In genomic region chr4:4870493-4871266, GRCh38 we compare ENCODE assay signal across 20 cellular contexts. TPM values are rescaled to one million over a fixed set of nuclear protein-coding genes. Genes with fewer than 3 reads are reported as not detected.
DNase-seq lines count a peak whose midpoint lies in the region; ATAC-seq, FAIRE-seq and TF ChIP-seq lines count a peak whose summit lies in the region.
"Had no signal": no experiment of that assay in that cellular context is flagged by ENCODE, and none has a peak within 500 bp of the region (broad histone marks: within the 10 kb centered on the region; RNA-seq: fewer than 3 reads in every experiment).

No MANE protein-coding gene starts in this region.

- H3K4me1 Mint-ChIP-seq in H9 (peaks cover 16 to 48% of the 10 kb centered on the region in 2 experiments), mesothelial cell of epicardium (peaks cover 59% of the 10 kb centered on the region)

- no peak for TF ChIP-seq CTCF in A549 (IDR thresholded peaks at IDR 0.05)
- no peak for TF ChIP-seq CTCF in H9 (conservative IDR thresholded peaks at IDR 0.05)
- TF ChIP-seq CTCF in mesothelial cell of epicardium (IDR thresholded peaks at IDR 0.05; ENCODE audit: unreplicated experiment), result no peak
- no peak for TF ChIP-seq CTCF in upper lobe of right lung (IDR thresholded peaks at IDR 0.05)
- no peak for TF ChIP-seq CTCF in spleen (IDR thresholded peaks at IDR 0.05 in 8 of 11, conservative IDR thresholded peaks at IDR 0.05 in 3 of 11)

- CTCF ChIA-PET in A549 (lab: Yijun Ruan, JAX), result no interaction called here

- no peak overlapping the region for H2BK20ac ChIP-seq in H9 (ENCODE audit: low read depth, low read length, poor library complexity, severe bottlenecking)

- no peak overlapping the region for H3K9ac ChIP-seq in H9 (ENCODE audit: extremely low read depth, insufficient read length, low read length)
- no peak overlapping the region for H3K9ac ChIP-seq in adipocyte (ENCODE audit: low read length)

- no peak overlapping the region for H4K8ac ChIP-seq in H9 (replicated peaks; ENCODE audit: insufficient read length, low read depth, low read length)

- H3K27ac Mint-ChIP-seq in H9 (no peak overlapping the region), mesothelial cell of epicardium (no peak overlapping the region)
- H3K27ac Mint-ChIP-seq: effector memory CD8-positive, alpha-beta T cell had no signal

- H3K36me3 Mint-ChIP-seq in H9 (ENCODE audit: insufficient read depth in 1 of 3, low read depth in 3 of 3) (peaks cover 0 to 2% (median 0%) of the 10 kb centered on the region in 3 experiments; a peak in 2 of 7 replicates), mesothelial cell of epicardium (no peaks in the 10 kb centered on the region)

- H3K4ac ChIP-seq in H9 (ENCODE audit: low read depth, low read length), result no peak overlapping the region

- H3K79me1 ChIP-seq in H9 (ENCODE audit: insufficient read depth, low read depth, low read length, poor library complexity, severe bottlenecking), result no peaks in the 10 kb centered on the region

- no peak for FAIRE-seq in A549 (lab: Jason Lieb, UNC)

- H2AK5ac ChIP-seq in H9 (ENCODE audit: insufficient read length, low read length), result no peak overlapping the region

- H2BK120ac ChIP-seq in H9 (ENCODE audit: low read depth, low read length, poor library complexity, severe bottlenecking), result no peak overlapping the region

- no peaks in the 10 kb centered on the region for H3K79me2 ChIP-seq in H9 (ENCODE audit: insufficient read depth, low read length)

- H3T11ph ChIP-seq in H9 (ENCODE audit: low read length), result no peak overlapping the region

- no peaks in the 10 kb centered on the region; the same call in 1 of the 2 replicates for H3K27me3 Mint-ChIP-seq in H9 (ENCODE audit: low read depth)
- H3K27me3 Mint-ChIP-seq in mesothelial cell of epicardium (ENCODE audit: low read depth), result peaks cover 71% of the 10 kb centered on the region

- 40% methylated on average over 26 of the region's 29 CpGs for WGBS in A549 (ENCODE audit: missing lambda C conversion rate)
- no CpG with 5 or more reads among the region's 29 CpGs for WGBS in H9 (ENCODE audit: extremely low coverage, insufficient read length, low lambda C conversion rate)
- 6 to 11% (median 10%) methylated on average over 29 of the region's 29 CpGs for WGBS in spleen, 5 donors

- H3K23ac ChIP-seq in H9 (ENCODE audit: insufficient read length, low read depth, low read length), result no peak overlapping the region

- H4K91ac ChIP-seq in H9 (ENCODE audit: insufficient read length, low read depth, low read length), result no peak overlapping the region

- no peaks in the 10 kb centered on the region for H3K23me2 ChIP-seq in H9 (ENCODE audit: insufficient read length, low read depth, low read length, poor library complexity, severe bottlenecking)

- POLR2A ChIA-PET in A549 (lab: Yijun Ruan, JAX), result no interaction called here

- TF ChIP-seq EP300 in A549 (IDR thresholded peaks at IDR 0.05), result no peak

- no peak overlapping the region for H3K14ac ChIP-seq in H9 (ENCODE audit: insufficient read depth, low read length)

- no peak overlapping the region for H2BK15ac ChIP-seq in H9 (ENCODE audit: low read depth, low read length)

- no peak overlapping the region for H3K18ac ChIP-seq in H9 (ENCODE audit: insufficient read length, low read depth, low read length)

- H4K20me1 ChIP-seq in H9 (ENCODE audit: control insufficient read depth, insufficient read depth, insufficient read length), result peaks cover 6% of the 10 kb centered on the region

- peaks cover 2 to 7% of the 10 kb centered on the region in 2 experiments; a peak in 3 of 5 replicates for H3K9me3 Mint-ChIP-seq in H9
- no peaks in the 10 kb centered on the region for H3K9me3 Mint-ChIP-seq in mesothelial cell of epicardium
- H3K9me3 Mint-ChIP-seq: effector memory CD8-positive, alpha-beta T cell had no signal

- TF ChIP-seq POLR2A in A549 (IDR thresholded peaks at IDR 0.05; ENCODE audit: low read length) (no peak), erythroblast (IDR thresholded peaks at IDR 0.05; ENCODE audit: low read length) (no peak), spleen (IDR thresholded peaks at IDR 0.05) (no peak)

- no peak overlapping the region for H2AFZ ChIP-seq in H9 (ENCODE audit: low read length)

- ATAC-seq in A549 (no peak), upper lobe of right lung (no peak), HG02870 (IDR thresholded peaks at IDR 0.05; ENCODE audit: unreplicated experiment) (no peak)
- ATAC-seq: activated CD4-positive, CD25-positive, alpha-beta regulatory T cell treated with anti-CD3 and anti-CD28 coated beads, Interleukin-2, amount 50 U/mL, for 24 hours; effector memory CD8-positive, alpha-beta T cell; naive thymus-derived CD4-positive, alpha-beta T cell had no signal

- no peak overlapping the region for H2BK12ac ChIP-seq in H9 (ENCODE audit: insufficient read length, low read depth, low read length)

- no peak overlapping the region for H4K5ac ChIP-seq in H9 (ENCODE audit: insufficient read length, low read depth, low read length)

- H3K36me3 ChIP-seq in adipocyte (ENCODE audit: control insufficient read depth, insufficient read depth, low read length, severe bottlenecking) (no peaks in the 10 kb centered on the region), upper lobe of right lung (no peaks in the 10 kb centered on the region), spleen (no peaks in the 10 kb centered on the region)
- H3K36me3 ChIP-seq: suprapubic skin had no signal

- no peak for TF ChIP-seq RAD21 in A549 (conservative IDR thresholded peaks at IDR 0.05 in 1 of 2, IDR thresholded peaks at IDR 0.05 in 1 of 2)

- H3K56ac ChIP-seq in H9 (ENCODE audit: insufficient read length, low read depth, low read length), result no peak overlapping the region

- H3K9me3 ChIP-seq in A549, result no peaks in the 10 kb centered on the region
- no peaks in the 10 kb centered on the region for H3K9me3 ChIP-seq in H9 (ENCODE audit: control insufficient read depth, low read depth, low read length)
- H3K9me3 ChIP-seq in adipocyte (ENCODE audit: control insufficient read depth, low read length), result no peaks in the 10 kb centered on the region
- no peaks in the 10 kb centered on the region for H3K9me3 ChIP-seq in upper lobe of right lung
- H3K9me3 ChIP-seq in spleen, result peaks cover 0 to 6% (median 0%) of the 10 kb centered on the region in 8 donors
- H3K9me3 ChIP-seq: suprapubic skin had no signal

- intact Hi-C loops in upper lobe of right lung (cut with DNase I) (no loop called here), spleen (cut with DNase I; ENCODE audit: low total_unique reads) (loop anchor here (10.0 kb wide), 1 partner anchor 386 kb away; no protein-coding TSS in a partner anchor)

- no peak overlapping the region for H3K4me3 ChIP-seq in A549
- peak overlapping the region; percentile 26 for H3K4me3 ChIP-seq in adipocyte (ENCODE audit: low read length)
- no peak overlapping the region for H3K4me3 ChIP-seq in upper lobe of right lung
- H3K4me3 ChIP-seq in spleen, result no peak overlapping the region
- H3K4me3 ChIP-seq: suprapubic skin had no signal

- H3K4me3 Mint-ChIP-seq in H9 (peak overlapping the region in 1 of 2 experiments; percentile 72; a peak in 3 of 5 replicates), mesothelial cell of epicardium (peak overlapping the region; percentile 47)

- H2BK5ac ChIP-seq in H9 (ENCODE audit: insufficient read length, low read length), result no peak overlapping the region

- H3K4me1 ChIP-seq in A549 (peaks cover 6% of the 10 kb centered on the region; the same call in 1 of the 3 replicates), H9 (ENCODE audit: insufficient read depth, low read length) (no peaks in the 10 kb centered on the region), adipocyte (ENCODE audit: control insufficient read depth, insufficient read depth, low read length) (no peaks in the 10 kb centered on the region), upper lobe of right lung (peaks cover 5% of the 10 kb centered on the region), spleen (peaks cover 3 to 63% (median 29%) of the 10 kb centered on the region in 6 donors)
- H3K4me1 ChIP-seq: foreskin keratinocyte had no signal

- H3K27ac ChIP-seq in A549, result no peak overlapping the region
- no peak overlapping the region for H3K27ac ChIP-seq in H9 (ENCODE audit: insufficient read length, low read depth, low read length)
- H3K27ac ChIP-seq in upper lobe of right lung, result no peak overlapping the region
- no peak overlapping the region for H3K27ac ChIP-seq in spleen
- H3K27ac ChIP-seq: foreskin keratinocyte, suprapubic skin had no signal

- DNase-seq in A549 (ENCODE audit: low read depth in 1 of 2, low spot score in 1 of 2) (no peak), H9 (no peak), adipocyte (ENCODE audit: low read depth) (no peak), mesothelial cell of epicardium (ENCODE audit: low spot score in 2 of 2, unreplicated experiment in 2 of 2) (no peak), upper lobe of right lung (no peak), erythroblast (lab: John Stamatoyannopoulos, UW) (no peak), spleen (no peak)
- DNase-seq: central memory CD4-positive, alpha-beta T cell; COR-L47; effector memory CD8-positive, alpha-beta T cell; foreskin keratinocyte; naive thymus-derived CD4-positive, alpha-beta T cell; NCI-H1694; NCI-H510A treated with DMSO at 0.1 percent for 48 hours; SHP77 treated with DMSO at 0.1 percent for 48 hours; stimulated activated CD4-positive, alpha-beta T cell treated with anti-CD3 and anti-CD28 coated beads, Interleukin-1b, Interleukin-23, amount 100 ng/mL, for 48 hours had no signal

- H3K27me3 ChIP-seq in H9 (ENCODE audit: insufficient read depth, low read length) (peaks cover 98% of the 10 kb centered on the region), adipocyte (replicated peaks; ENCODE audit: control insufficient read depth, insufficient read depth, low read length) (peaks cover 27% of the 10 kb centered on the region), upper lobe of right lung (peaks cover 100% of the 10 kb centered on the region), spleen (replicated peaks in 1 of 7) (peaks cover 13 to 100% (median 100%) of the 10 kb centered on the region in 7 donors)

- H3K4me2 ChIP-seq in A549 (peak overlapping the region; percentile 59; the same call in 2 of the 3 replicates), H9 (ENCODE audit: insufficient read depth, insufficient read length, low read length) (peak overlapping the region; percentile 11)

TF ChIP-seq in A549, 52 proteins besides CTCF, POLR2A, EP300 and RAD21 (continues in another document):
- no peak for TF ChIP-seq KDM5A (IDR thresholded peaks at IDR 0.05)
- no peak for TF ChIP-seq SREBF2 (IDR thresholded peaks at IDR 0.05)
- no peak for TF ChIP-seq MAFK (IDR thresholded peaks at IDR 0.05; ENCODE audit: partially characterized antibody)
- no peak for TF ChIP-seq JUNB (IDR thresholded peaks at IDR 0.05)

RNA-seq across cellular contexts. Expression of gene MSX1, which starts 11.2 kb away (rescaled TPM):
- polyA plus RNA-seq in A549 (2011; rRNA removed) (1.8 and 2.2 TPM in 2 replicates), A549 (2017; fragmentation: RNase III; extraction: RNeasy Plus Mini Kit Qiagen cat#74134 plus additional on column Dnase treatment) (2.8 to 2.9 TPM (median 2.8 TPM) in 3 replicates), spleen (1 to 10 TPM; 1.1 to 2.6 (median 2.0) TPM)
- 5.1 and 8.6 TPM in 2 replicates for polyA plus RNA-seq in A549 (2012; cell fraction: cytosol; rRNA removed)
- 4.3 and 7.6 TPM in 2 replicates for polyA plus RNA-seq in A549 (2012; cell fraction: nucleus; rRNA removed)
- polyA minus RNA-seq in A549 (2011; rRNA and poly(A)+ RNA removed), result 0.08 and 0.39 TPM in 2 replicates
- total RNA-seq in H9 (2021) (not detected in 2 replicates), mesothelial cell of epicardium (44.9 to 50.3 TPM (median 46.0 TPM) in 3 replicates), upper lobe of right lung (2.5 TPM), spleen (1 to 10 TPM; 2.8 to 6.8 (median 5.2) TPM)
- total RNA-seq: naive thymus-derived CD4-positive, alpha-beta T cell; T-helper 2 cell treated with Interferon-gamma antibody and Interleukin-4, amounts not matched to agents 100 ng/mL and 5 ng/mL, for 36 hours had no signal
- polyA plus RNA-seq: naive thymus-derived CD4-positive, alpha-beta T cell had no signal
